In the genomic region with DNA sequence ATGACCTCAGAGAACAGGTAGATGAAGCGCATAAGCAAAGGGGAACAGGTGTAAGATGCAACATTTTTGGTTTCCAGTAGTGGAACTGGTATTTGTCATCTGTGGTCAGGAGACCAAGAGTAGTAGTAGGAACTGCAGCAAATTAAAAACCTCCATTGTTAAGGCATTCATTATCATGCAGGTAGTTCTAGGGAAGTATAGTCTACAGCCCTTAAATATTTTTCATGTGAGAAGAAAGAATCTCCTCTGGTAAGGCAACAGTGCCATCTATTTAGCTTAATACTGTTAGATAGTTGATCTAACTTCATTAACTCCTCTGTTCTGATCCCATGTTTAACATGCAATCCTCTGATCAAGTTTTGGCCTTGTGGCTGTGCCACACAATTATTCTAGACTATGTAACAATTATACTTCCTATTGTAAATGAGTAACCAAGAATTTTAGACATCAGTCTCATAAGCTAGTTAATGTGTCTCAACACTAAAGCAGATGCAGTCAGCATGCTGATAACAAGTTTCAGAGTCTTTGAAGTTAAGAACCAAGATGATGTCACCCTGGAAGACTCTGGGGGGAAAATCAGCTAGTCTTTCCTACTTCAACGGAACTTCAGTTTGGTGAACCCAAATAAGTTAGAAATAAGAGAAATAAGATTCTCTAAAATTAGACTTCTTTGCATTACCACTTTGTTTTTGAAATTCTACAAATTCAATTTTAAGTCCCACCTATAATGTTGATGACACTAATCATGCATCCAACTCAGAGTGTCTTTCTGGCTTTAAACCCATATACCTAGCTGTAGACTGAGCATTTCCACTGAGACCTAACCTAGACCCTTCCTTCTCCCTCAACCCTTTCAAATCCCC, we compare ENCODE assay signal across 1 cellular context.
TF ChIP-seq lines count a peak whose summit lies in the region.

No MANE protein-coding gene starts in this region.

TF ChIP-seq in SK-N-SH treated with all-trans-retinoic acid at 6 μM for 48 hours, 23 proteins besides CTCF, POLR2A, EP300 and RAD21 (continued from another document):
- TF ChIP-seq TSHZ2 (CRISPR knock-in tag; IDR thresholded peaks at IDR 0.05): no peak
- TF ChIP-seq ISL1 (CRISPR knock-in tag; IDR thresholded peaks at IDR 0.05): no peak
- TF ChIP-seq GLIS3 (CRISPR knock-in tag; IDR thresholded peaks at IDR 0.05): no peak
- no peak for TF ChIP-seq ZFP3 (CRISPR knock-in tag; IDR thresholded peaks at IDR 0.05)
- no peak for TF ChIP-seq ARNTL (CRISPR knock-in tag; IDR thresholded peaks at IDR 0.05; ENCODE audit: borderline replicate concordance, low read depth)
- no peak for TF ChIP-seq ZNF565 (CRISPR knock-in tag; conservative IDR thresholded peaks at IDR 0.05; ENCODE audit: low read depth)
- TF ChIP-seq CSDC2 (CRISPR knock-in tag; IDR thresholded peaks at IDR 0.05): no peak
- TF ChIP-seq ZC3H10 (CRISPR knock-in tag; IDR thresholded peaks at IDR 0.05): no peak
